12 cellular contexts compared by ENCODE assay signal in genomic region chr1:104760017-104760416, GRCh38.
A peak's percentile ranks its signal among the peaks of the same experiment; 100 is the strongest.
DNase-seq lines count a peak whose midpoint lies in the region; ATAC-seq and TF ChIP-seq lines count a peak whose summit lies in the region.
"Had no signal": no experiment of that assay in that cellular context is flagged by ENCODE, and none has a peak within 500 bp of the region (broad histone marks: within the 10 kb centered on the region; RNA-seq: fewer than 3 reads in every experiment).

No MANE protein-coding gene starts in this region.

- H3K4me1 ChIP-seq in Karpas-422 (ENCODE audit: low read length), result no peaks in the 10 kb centered on the region
- H3K4me1 ChIP-seq in osteoblast (ENCODE audit: insufficient read depth, low read length), result no peaks in the 10 kb centered on the region

- H3K4me2 ChIP-seq in Karpas-422 (ENCODE audit: low read depth, low read length, poor library complexity, severe bottlenecking) (no peak overlapping the region), osteoblast (ENCODE audit: insufficient read depth, low read length) (no peak overlapping the region)

- DNase-seq in SIG-M5 treated with dmso at 0.1 percent for 504 hours (lab: John Stamatoyannopoulos, UW; ENCODE audit: unreplicated experiment) (peak; percentile 86), Karpas-422 (no peak), glomerular visceral epithelial cell (ENCODE audit: extremely low spot score) (no peak), osteoblast (ENCODE audit: insufficient read length, low spot score, missing footprints) (no peak)
- no peak for DNase-seq in stimulated activated naive CD8-positive, alpha-beta T cell treated with anti-CD3 and anti-CD28 coated beads, Interleukin-15, amount 100 ng/mL, for 72 hours
- DNase-seq: C1 segment of cervical spinal cord, mesenchymal stem cell, MG63 had no signal

- no peak overlapping the region for H3K27ac Mint-ChIP-seq in stimulated activated naive CD8-positive, alpha-beta T cell treated with anti-CD3 and anti-CD28 coated beads, Interleukin-15, amount 100 ng/mL, for 72 hours
- H3K27ac Mint-ChIP-seq: stimulated activated naive CD8-positive, alpha-beta T cell treated with anti-CD3 and anti-CD28 coated beads, Interleukin-15, Interleukin-2, amounts not matched to agents 100 ng/mL and 50 ng/mL, for 24 hours had no signal

- peaks cover 9 to 15% of the 10 kb centered on the region in 2 donors for H3K9me3 Mint-ChIP-seq in stimulated activated naive CD8-positive, alpha-beta T cell treated with anti-CD3 and anti-CD28 coated beads, Interleukin-15, amount 100 ng/mL, for 72 hours

- no peak overlapping the region for H3K27ac ChIP-seq in Karpas-422 (ENCODE audit: low read length)
- no peak overlapping the region for H3K27ac ChIP-seq in osteoblast (ENCODE audit: low read depth, low read length)

- no peak overlapping the region for H3K9ac ChIP-seq in Karpas-422 (ENCODE audit: low read length)

- H4K20me1 ChIP-seq in Karpas-422 (ENCODE audit: insufficient read depth, low read depth, low read length) (no peaks in the 10 kb centered on the region), osteoblast (ENCODE audit: insufficient read depth, low read length) (no peaks in the 10 kb centered on the region)

- H3K4me1 Mint-ChIP-seq in stimulated activated naive CD8-positive, alpha-beta T cell treated with anti-CD3 and anti-CD28 coated beads, Interleukin-15, amount 100 ng/mL, for 72 hours, result no peaks in the 10 kb centered on the region

- H3K9me3 ChIP-seq in Karpas-422 (ENCODE audit: low read length), result peaks cover 3% of the 10 kb centered on the region
- no peaks in the 10 kb centered on the region for H3K9me3 ChIP-seq in osteoblast (ENCODE audit: low read depth, low read length)
- H3K9me3 ChIP-seq: MG63 had no signal

- H3K36me3 ChIP-seq in Karpas-422 (ENCODE audit: insufficient read depth, low read length) (no peaks in the 10 kb centered on the region), osteoblast (ENCODE audit: insufficient read depth, low read length) (no peaks in the 10 kb centered on the region)
- H3K36me3 ChIP-seq: MG63 had no signal

- H3K4me3 ChIP-seq in Karpas-422 (ENCODE audit: low read length) (no peak overlapping the region), osteoblast (ENCODE audit: insufficient read depth, low read length) (no peak overlapping the region)
- H3K4me3 ChIP-seq: MG63 had no signal

- H3K79me2 ChIP-seq in Karpas-422 (ENCODE audit: low read length) (no peaks in the 10 kb centered on the region), osteoblast (ENCODE audit: insufficient read depth, low read length) (no peaks in the 10 kb centered on the region)

- H3K9me2 ChIP-seq in Karpas-422 (replicated peaks; ENCODE audit: insufficient read depth, low read length), result no peaks in the 10 kb centered on the region

- no peaks in the 10 kb centered on the region for H3K27me3 Mint-ChIP-seq in stimulated activated naive CD8-positive, alpha-beta T cell treated with anti-CD3 and anti-CD28 coated beads, Interleukin-15, amount 100 ng/mL, for 72 hours
- H3K27me3 Mint-ChIP-seq: stimulated activated naive CD8-positive, alpha-beta T cell treated with anti-CD3 and anti-CD28 coated beads, Interleukin-15, Interleukin-2, amounts not matched to agents 100 ng/mL and 50 ng/mL, for 24 hours had no signal

- no peak overlapping the region for H3K4me3 Mint-ChIP-seq in stimulated activated naive CD8-positive, alpha-beta T cell treated with anti-CD3 and anti-CD28 coated beads, Interleukin-15, amount 100 ng/mL, for 72 hours
- H3K4me3 Mint-ChIP-seq: stimulated activated naive CD8-positive, alpha-beta T cell treated with anti-CD3 and anti-CD28 coated beads, Interleukin-15, Interleukin-2, amounts not matched to agents 100 ng/mL and 50 ng/mL, for 24 hours had no signal

- H3K27me3 ChIP-seq in Karpas-422 (ENCODE audit: low read length), result no peaks in the 10 kb centered on the region
- H3K27me3 ChIP-seq in osteoblast (ENCODE audit: insufficient read depth, low read length), result no peaks in the 10 kb centered on the region
- H3K27me3 ChIP-seq: MG63 had no signal

- ATAC-seq in GM18502 (IDR thresholded peaks at IDR 0.05; ENCODE audit: poor library complexity, unreplicated experiment), result peak; percentile 91
- ATAC-seq in GM21515 (IDR thresholded peaks at IDR 0.05; ENCODE audit: unreplicated experiment), result peak; percentile 94
- ATAC-seq in HG03135 (IDR thresholded peaks at IDR 0.05; ENCODE audit: unreplicated experiment), result peak; percentile 94
- ATAC-seq in stimulated activated naive CD8-positive, alpha-beta T cell treated with anti-CD3 and anti-CD28 coated beads, Interleukin-15, amount 100 ng/mL, for 72 hours, result no peak

- no peak overlapping the region for H2AFZ ChIP-seq in Karpas-422 (ENCODE audit: low read length)
- H2AFZ ChIP-seq in osteoblast (ENCODE audit: low read length), result no peak overlapping the region

- TF ChIP-seq CTCF in osteoblast (IDR thresholded peaks at IDR 0.05; ENCODE audit: extremely low read depth, low read depth, low read length), result no peak
